34 cellular contexts compared by ENCODE assay signal in the genomic region with DNA sequence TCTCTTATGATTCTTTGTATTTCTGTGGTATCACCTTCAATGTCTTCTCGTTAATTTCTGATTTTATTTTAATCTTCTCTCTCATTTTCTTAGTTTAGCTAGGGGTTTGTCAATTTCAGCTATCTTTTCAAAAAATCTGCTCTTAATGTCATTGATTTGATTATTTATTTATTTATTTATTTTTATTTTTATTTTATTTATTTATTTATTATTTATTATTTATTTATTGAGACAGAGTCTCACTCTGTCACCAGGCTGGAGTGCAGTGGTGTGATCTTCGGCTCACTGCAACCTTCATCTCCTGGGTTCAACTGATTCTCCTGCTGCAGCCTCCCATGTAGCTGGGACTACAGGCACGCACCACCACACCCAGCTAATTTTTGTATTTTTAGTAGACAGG.
"Had no signal": no experiment of that assay in that cellular context is flagged by ENCODE, and none has a peak within 500 bp of the region (broad histone marks: within the 10 kb centered on the region; RNA-seq: fewer than 3 reads in every experiment).

No MANE protein-coding gene starts in this region.

- H3K9ac ChIP-seq: KMS-11 had no signal

- H3K4me3 ChIP-seq: MG63 had no signal

- H3K4me2 ChIP-seq: KMS-11 had no signal

- DNase-seq: Karpas-422, Kasumi-1, MG63, MM.1S, MV-4-11, NCI-H1048, NCI-H1092 treated with DMSO at 0.1 percent for 48 hours, NCI-H1105, NCI-H1105 treated with DMSO at 0.1 percent for 48 hours, NCI-H1417, NCI-H1417 treated with DMSO at 0.1 percent for 48 hours, NCI-H1436, NCI-H1436 treated with DMSO at 0.1 percent for 48 hours, NCI-H146, NCI-H1694, NCI-H1694 treated with DMSO at 0.1 percent for 48 hours, NCI-H187, NCI-H187 treated with DMSO at 0.1 percent for 48 hours, NCI-H1930, NCI-H2029, NCI-H2029 treated with DMSO at 0.1 percent for 48 hours, NCI-H2081, NCI-H2081 treated with DMSO at 0.1 percent for 48 hours, NCI-H2107, NCI-H2171, NCI-H2171 treated with DMSO at 0.1 percent for 48 hours, NCI-H2227 treated with DMSO at 0.1 percent for 48 hours, NCI-H226, NCI-H345, NCI-H446, NCI-H446 treated with DMSO at 0.1 percent for 48 hours, NCI-H510A, NCI-H510A treated with DMSO at 0.1 percent for 48 hours had no signal

- H3K27me3 ChIP-seq: MG63 had no signal

- H3K27ac ChIP-seq: KMS-11 had no signal
